Comparison of ENCODE assay signal across 19 cellular contexts in genomic region chr21:16377120-16377658, GRCh38.
DNase-seq lines count a peak whose midpoint lies in the region; ATAC-seq, FAIRE-seq and TF ChIP-seq lines count a peak whose summit lies in the region.
"Had no signal": no experiment of that assay in that cellular context is flagged by ENCODE, and none has a peak within 500 bp of the region (broad histone marks: within the 10 kb centered on the region; RNA-seq: fewer than 3 reads in every experiment).

No MANE protein-coding gene starts in this region.

- FAIRE-seq in kidney (lab: Jason Lieb, UNC) (no peak), HTR-8/SVneo (lab: Jason Lieb, UNC) (no peak)
- FAIRE-seq: urothelium cell line had no signal

- H4K20me1 ChIP-seq in DND-41 (ENCODE audit: insufficient read depth, low read length) (no peaks in the 10 kb centered on the region), smooth muscle cell (ENCODE audit: low read depth) (no peaks in the 10 kb centered on the region)

- H3K79me2 ChIP-seq in DND-41 (ENCODE audit: insufficient read depth, low read length) (no peaks in the 10 kb centered on the region), smooth muscle cell (ENCODE audit: low read depth) (no peaks in the 10 kb centered on the region)

- H3K9me3 ChIP-seq in DND-41 (ENCODE audit: insufficient read depth, low read length, severe bottlenecking), result no peaks in the 10 kb centered on the region
- no peaks in the 10 kb centered on the region for H3K9me3 ChIP-seq in kidney (ENCODE audit: control insufficient read depth in 1 of 2, low read length in 2 of 2)
- H3K9me3 ChIP-seq in skeletal muscle tissue (ENCODE audit: control insufficient read depth in 3 of 3, low read length in 3 of 3), result no peaks in the 10 kb centered on the region
- no peaks in the 10 kb centered on the region for H3K9me3 ChIP-seq in smooth muscle cell (replicated peaks; ENCODE audit: low read depth)
- H3K9me3 ChIP-seq: mucosa of descending colon had no signal

- peak; percentile 14 for DNase-seq in DND-41
- DNase-seq in choroid plexus epithelial cell (ENCODE audit: low read depth), result peak; percentile 13
- DNase-seq in kidney, result peak; percentile 21
- no peak for DNase-seq in smooth muscle cell (lab: John Stamatoyannopoulos, UW; ENCODE audit: unreplicated experiment)
- no peak for DNase-seq in HTR-8/SVneo (ENCODE audit: insufficient read length, low spot score)
- DNase-seq: activated CD4-positive, alpha-beta T cell treated with anti-CD3 and anti-CD28 coated beads, Interleukin-2, amount 50 U/mL, for 48 hours; dermis blood vessel endothelial cell; foreskin fibroblast; mucosa of descending colon; NCI-H1694 treated with DMSO at 0.1 percent for 48 hours; NCI-H774; PC-3; stimulated activated naive CD8-positive, alpha-beta T cell treated with anti-CD3 and anti-CD28 coated beads, Interleukin-15, Interleukin-2, amounts not matched to agents 100 U/mL and 50 U/mL, for 24 hours; WERI-Rb-1 had no signal

- H3K27me3 ChIP-seq in DND-41 (ENCODE audit: insufficient read depth, low read length, poor library complexity), result no peaks in the 10 kb centered on the region
- H3K27me3 ChIP-seq in skeletal muscle tissue (ENCODE audit: control insufficient read depth in 3 of 3, insufficient read depth in 3 of 3, low read length in 3 of 3), result no peaks in the 10 kb centered on the region
- no peaks in the 10 kb centered on the region for H3K27me3 ChIP-seq in smooth muscle cell (ENCODE audit: low read depth)

- H3K27ac ChIP-seq in DND-41 (ENCODE audit: low read length) (no peak overlapping the region), kidney (ENCODE audit: low read depth in 2 of 2, low read length in 2 of 2) (peak overlapping the region in 1 of 2 donors; percentile 2), skeletal muscle tissue (ENCODE audit: low read depth, low read length) (peak overlapping the region; percentile 48), smooth muscle cell (ENCODE audit: low read depth) (no peak overlapping the region)
- H3K27ac ChIP-seq: HL-60, WERI-Rb-1 had no signal

- H3K4me3 ChIP-seq in DND-41 (ENCODE audit: low read depth in 1 of 2, low read length in 2 of 2) (no peak overlapping the region), choroid plexus epithelial cell (ENCODE audit: low read depth, low read length) (no peak overlapping the region), kidney (ENCODE audit: low read length in 2 of 2) (no peak overlapping the region), skeletal muscle tissue (ENCODE audit: low read length in 3 of 3) (no peak overlapping the region), smooth muscle cell (no peak overlapping the region)
- H3K4me3 ChIP-seq: mucosa of descending colon had no signal

- TF ChIP-seq CTCF in DND-41 (IDR thresholded peaks at IDR 0.05; ENCODE audit: borderline replicate concordance, extremely low read depth, low read length, poor library complexity, severe bottlenecking) (no peak), choroid plexus epithelial cell (conservative IDR thresholded peaks at IDR 0.05; ENCODE audit: low read depth, low read length) (no peak), kidney (IDR thresholded peaks at IDR 0.05; ENCODE audit: borderline replicate concordance, extremely low read depth, insufficient read depth) (no peak), smooth muscle cell (IDR thresholded peaks at IDR 0.05; ENCODE audit: borderline replicate concordance, insufficient read depth, poor library complexity, severe bottlenecking) (no peak)

- 60% methylated on average over 6 of the region's 6 CpGs for WGBS in smooth muscle cell (ENCODE audit: low lambda C conversion rate)

- intact Hi-C loops in kidney (cut with DNase I), result no loop called here

- H3F3A ChIP-seq in smooth muscle cell (ENCODE audit: low read depth), result no peaks in the 10 kb centered on the region

- H2AFZ ChIP-seq in DND-41 (ENCODE audit: low read depth, low read length), result no peak overlapping the region
- no peak overlapping the region for H2AFZ ChIP-seq in smooth muscle cell (ENCODE audit: low read depth)

- H3K4me2 ChIP-seq in DND-41 (ENCODE audit: insufficient read depth, low read length), result no peak overlapping the region
- H3K4me2 ChIP-seq in smooth muscle cell, result no peak overlapping the region

- no peaks in the 10 kb centered on the region for H3K36me3 ChIP-seq in DND-41 (ENCODE audit: insufficient read depth, low read length)
- no peaks in the 10 kb centered on the region for H3K36me3 ChIP-seq in kidney (ENCODE audit: control insufficient read depth in 1 of 2, insufficient read depth in 2 of 2, low read length in 2 of 2)
- no peaks in the 10 kb centered on the region for H3K36me3 ChIP-seq in skeletal muscle tissue (ENCODE audit: control insufficient read depth in 3 of 3, insufficient read depth in 3 of 3, low read length in 3 of 3)
- H3K36me3 ChIP-seq in smooth muscle cell (ENCODE audit: low read depth), result no peaks in the 10 kb centered on the region
- H3K36me3 ChIP-seq: WERI-Rb-1 had no signal

- H3K9ac ChIP-seq in DND-41 (ENCODE audit: low read depth, low read length) (no peak overlapping the region), kidney (ENCODE audit: low read length in 2 of 2) (no peak overlapping the region), skeletal muscle tissue (ENCODE audit: low read depth in 1 of 3, low read length in 3 of 3) (no peak overlapping the region), smooth muscle cell (ENCODE audit: low read depth) (no peak overlapping the region)

- peak; percentile 56; the same call in 2 of the 3 replicates for ATAC-seq in DND-41 (ENCODE audit: insufficient read depth, low read depth)
- ATAC-seq in GM19351 (IDR thresholded peaks at IDR 0.05; ENCODE audit: unreplicated experiment), result no peak
- no peak for ATAC-seq in GM18868 (IDR thresholded peaks at IDR 0.05; ENCODE audit: unreplicated experiment)
- ATAC-seq: mucosa of descending colon; PC-3; stimulated activated naive CD8-positive, alpha-beta T cell treated with anti-CD3 and anti-CD28 coated beads, Interleukin-15, Interleukin-2, amounts not matched to agents 100 U/mL and 50 U/mL, for 24 hours had no signal

- H3K4me1 ChIP-seq in DND-41 (ENCODE audit: insufficient read depth, low read length) (no peaks in the 10 kb centered on the region), kidney (ENCODE audit: control insufficient read depth in 1 of 2, insufficient read depth in 1 of 2, low read depth in 1 of 2, low read length in 2 of 2) (peaks cover 0 to 4% of the 10 kb centered on the region in 2 donors), skeletal muscle tissue (ENCODE audit: control insufficient read depth in 3 of 3, insufficient read depth in 3 of 3, low read length in 3 of 3) (peaks cover 15 to 22% (median 16%) of the 10 kb centered on the region in 3 donors), smooth muscle cell (ENCODE audit: low read depth) (no peaks in the 10 kb centered on the region)

Comparison
In these comparisons a context has a peak if more than half of its experiments do, and no peak if none do; other contexts are left out.
1. DNase-seq: peak in DND-41 (single experiment), choroid plexus epithelial cell (single experiment) and kidney (single experiment); none in smooth muscle cell (single experiment) and HTR-8/SVneo (single experiment).